Comparison of ENCODE assay signal across 21 cellular contexts in genomic region chr1:114666954-114667353, GRCh38. TPM values are rescaled to one million over a fixed set of nuclear protein-coding genes. Genes with fewer than 3 reads are reported as not detected.
DNase-seq lines count a peak whose midpoint lies in the region; ATAC-seq and TF ChIP-seq lines count a peak whose summit lies in the region.
"Had no signal": no experiment of that assay in that cellular context is flagged by ENCODE, and none has a peak within 500 bp of the region (broad histone marks: within the 10 kb centered on the region; RNA-seq: fewer than 3 reads in every experiment).

No MANE protein-coding gene starts in this region.

- H2AFZ ChIP-seq in SK-N-SH (ENCODE audit: low read depth): no peak overlapping the region

- no peaks in the 10 kb centered on the region for H3F3A ChIP-seq in SK-N-SH (replicated peaks; ENCODE audit: insufficient read depth)

- CTCF ChIA-PET in SK-N-SH (lab: Yijun Ruan, JAX): interaction anchor here (1.5 kb wide), 1 partner anchor 90 kb away, joined by 3 read pairs; no protein-coding TSS in a partner anchor

- no peak for TF ChIP-seq RAD21 in SK-N-SH (IDR thresholded peaks at IDR 0.05; ENCODE audit: low read length)

- intact Hi-C loops in psoas muscle (cut with DNase I): no loop called here

- H3K36me3 ChIP-seq in SK-N-SH (replicated peaks in 1 of 2; ENCODE audit: control insufficient read depth in 1 of 2, insufficient read depth in 2 of 2, low read length in 1 of 2): no peaks in the 10 kb centered on the region
- peaks cover 14% of the 10 kb centered on the region for H3K36me3 ChIP-seq in SK-N-MC (ENCODE audit: insufficient read depth, low read length)
- H3K36me3 ChIP-seq in psoas muscle (ENCODE audit: insufficient read depth in 1 of 2, low read depth in 1 of 2): peaks cover 0 to 41% of the 10 kb centered on the region in 2 donors
- H3K36me3 ChIP-seq: BLaER1 treated with 17β-estradiol and CSF1 and Interleukin-3, amounts not matched to agents 10 nM and 100 nM had no signal

- no peak overlapping the region for H3K4me3 ChIP-seq in SK-N-SH (ENCODE audit: low read depth in 2 of 2, low read length in 1 of 2)
- peak overlapping the region; percentile 96 for H3K4me3 ChIP-seq in SK-N-MC
- no peak overlapping the region for H3K4me3 ChIP-seq in psoas muscle
- H3K4me3 ChIP-seq: A549; BLaER1 treated with 17β-estradiol and CSF1 and Interleukin-3, amounts not matched to agents 10 nM and 100 nM had no signal

- POLR2A ChIA-PET in SK-N-SH (lab: Yijun Ruan, JAX): no interaction called here

- H3K4me1 ChIP-seq in SK-N-SH (ENCODE audit: control insufficient read depth in 1 of 2, insufficient read depth in 2 of 2, low read depth in 1 of 2, low read length in 1 of 2): peaks cover 0 to 9% of the 10 kb centered on the region in 2 experiments; a peak in 1 of 4 replicates
- H3K4me1 ChIP-seq in psoas muscle: peaks cover 10% of the 10 kb centered on the region
- H3K4me1 ChIP-seq: A549, Caco-2 had no signal

- no peaks in the 10 kb centered on the region for H3K9me2 ChIP-seq in SK-N-SH

- no peak overlapping the region for H3K9ac ChIP-seq in SK-N-SH
- peak overlapping the region; percentile 86 for H3K9ac ChIP-seq in SK-N-MC (ENCODE audit: insufficient read length)
- H3K9ac ChIP-seq: BLaER1 treated with 17β-estradiol and CSF1 and Interleukin-3, amounts not matched to agents 10 nM and 100 nM had no signal

- DNase-seq in SK-N-SH (no peak), SK-N-MC (ENCODE audit: low read depth, low spot score) (no peak), psoas muscle (no peak), kidney tubule cell (ENCODE audit: low spot score) (no peak), hypothalamus (lab: John Stamatoyannopoulos, UW) (no peak), NCI-H345 (lab: John Stamatoyannopoulos, UW) (no peak)
- DNase-seq: AML-193; Caco-2; Calu3; CD4-positive, alpha-beta T cell; CD8-positive, alpha-beta T cell; DMS79 treated with DMSO at 0.1 percent for 48 hours; GF-D8 had no signal

- H3K27ac ChIP-seq in SK-N-SH (ENCODE audit: low read depth in 2 of 2, low read length in 1 of 2) (no peak overlapping the region), SK-N-MC (peak overlapping the region; percentile 4), psoas muscle (peak overlapping the region; percentile 91)
- H3K27ac ChIP-seq: 22Rv1; A549; BLaER1 treated with 17β-estradiol and CSF1 and Interleukin-3, amounts not matched to agents 10 nM and 100 nM; C4-2B had no signal

- no peaks in the 10 kb centered on the region for H3K79me2 ChIP-seq in SK-N-SH (ENCODE audit: insufficient read depth)

- H4K20me1 ChIP-seq in SK-N-SH (ENCODE audit: insufficient read depth): no peaks in the 10 kb centered on the region
- H4K20me1 ChIP-seq: BLaER1 treated with 17β-estradiol and CSF1 and Interleukin-3, amounts not matched to agents 10 nM and 100 nM had no signal

- H3K9me3 ChIP-seq in SK-N-SH: no peaks in the 10 kb centered on the region
- H3K9me3 ChIP-seq in SK-N-MC (ENCODE audit: low read depth, low read length): no peaks in the 10 kb centered on the region; the same call in 1 of the 2 replicates
- H3K9me3 ChIP-seq in psoas muscle: no peaks in the 10 kb centered on the region
- H3K9me3 ChIP-seq: A549; BLaER1 treated with 17β-estradiol and CSF1 and Interleukin-3, amounts not matched to agents 10 nM and 100 nM; Caco-2 had no signal

- WGBS in SK-N-SH (ENCODE audit: low lambda C conversion rate): 38% methylated on average over 3 of the region's 3 CpGs
- WGBS in psoas muscle, 3 donors: 87 to 91% (median 89%) methylated on average over 3 of the region's 3 CpGs

- ATAC-seq in SK-N-SH treated with all-trans-retinoic acid at 6 μM for 48 hours: no peak
- ATAC-seq in psoas muscle: no peak
- ATAC-seq: A549; CD8-positive, alpha-beta T cell had no signal

- H3K27me3 ChIP-seq in SK-N-SH (ENCODE audit: insufficient read depth): peaks cover 9% of the 10 kb centered on the region; the same call in 1 of the 2 replicates
- no peaks in the 10 kb centered on the region for H3K27me3 ChIP-seq in psoas muscle (ENCODE audit: insufficient read depth in 3 of 3, low read length in 2 of 3)

- no peak for TF ChIP-seq EP300 in SK-N-SH (IDR thresholded peaks at IDR 0.05; ENCODE audit: borderline replicate concordance in 1 of 2, low read depth in 1 of 2, low read length in 1 of 2)

- H3K4me2 ChIP-seq in SK-N-SH: no peak overlapping the region
- H3K4me2 ChIP-seq: A549; BLaER1 treated with 17β-estradiol and CSF1 and Interleukin-3, amounts not matched to agents 10 nM and 100 nM had no signal

- TF ChIP-seq CTCF in SK-N-SH (IDR thresholded peaks at IDR 0.05): no peak
- no peak for TF ChIP-seq CTCF in psoas muscle (IDR thresholded peaks at IDR 0.05)

TF ChIP-seq in SK-N-SH treated with all-trans-retinoic acid at 6 μM for 48 hours, 23 proteins besides CTCF, POLR2A, EP300 and RAD21:
- TF ChIP-seq ZFP3 (CRISPR knock-in tag; IDR thresholded peaks at IDR 0.05) (peak; percentile 72), ZNF565 (CRISPR knock-in tag; conservative IDR thresholded peaks at IDR 0.05; ENCODE audit: low read depth) (no peak)

TF ChIP-seq in SK-N-SH, 30 proteins besides CTCF, POLR2A, EP300 and RAD21 (continues in another document):
- TF ChIP-seq NRF1 (IDR thresholded peaks at IDR 0.05; ENCODE audit: low read depth, low read length) (no peak), RCOR1 (IDR thresholded peaks at IDR 0.05; ENCODE audit: low read length) (no peak), REST (IDR thresholded peaks at IDR 0.05; ENCODE audit: low read depth, low read length) (no peak), RXRA (IDR thresholded peaks at IDR 0.05; ENCODE audit: borderline replicate concordance, low read depth) (no peak), MEF2A (IDR thresholded peaks at IDR 0.05; ENCODE audit: borderline replicate concordance, low read depth) (no peak), RFX5 (IDR thresholded peaks at IDR 0.05; ENCODE audit: low read length) (no peak), YY1 (IDR thresholded peaks at IDR 0.05; ENCODE audit: low read depth) (no peak), USF1 (IDR thresholded peaks at IDR 0.05; ENCODE audit: borderline replicate concordance, low read depth) (no peak), FOXJ3 (CRISPR knock-in tag; IDR thresholded peaks at IDR 0.05) (no peak), MAX (IDR thresholded peaks at IDR 0.05; ENCODE audit: low read depth) (no peak), GATA2 (CRISPR knock-in tag; IDR thresholded peaks at IDR 0.05) (no peak), MXI1 (IDR thresholded peaks at IDR 0.05; ENCODE audit: low read depth, low read length) (no peak)

RNA-seq across cellular contexts. Expression of gene DENND2C, which starts 2.9 kb away (rescaled TPM):
- polyA plus RNA-seq in SK-N-SH (2012; rRNA removed) (0.02 and 0.03 TPM in 2 replicates), psoas muscle (10 to 100 TPM in 1 of 3 donors, 1 to 10 TPM in 2; 1.4 to 18.3 (median 8.7) TPM)
- 0.04 and 0.06 TPM in 2 replicates for polyA plus RNA-seq in SK-N-SH (2012; cell fraction: cytosol; rRNA removed)
- polyA plus RNA-seq in SK-N-SH (2012; cell fraction: nucleus; rRNA removed): 0.05 and 0.18 TPM in 2 replicates
- total RNA-seq in psoas muscle: 10 to 100 TPM; 12.6 to 16.4 (median 14.7) TPM

RNA-seq across cellular contexts. Expression of gene AMPD1, which starts 28.4 kb away (rescaled TPM):
- polyA plus RNA-seq in SK-N-SH (2012; rRNA removed) (not detected in 2 replicates), psoas muscle (100 to 1,000 TPM in 2 of 3 donors, 1 to 10 TPM in 1; 4.8 to 174 (median 129) TPM)
- polyA plus RNA-seq in SK-N-SH (2012; cell fraction: cytosol; rRNA removed): not detected in 2 replicates
- not detected in 2 replicates for polyA plus RNA-seq in SK-N-SH (2012; cell fraction: nucleus; rRNA removed)
- total RNA-seq in psoas muscle: 100 to 1,000 TPM in 2 of 4 donors, 10 to 100 TPM in 2; 73.4 to 289 (median 155) TPM
- total RNA-seq: A172; B cell; Caco-2; Calu3; CD4-positive, alpha-beta T cell; CD8-positive, alpha-beta T cell had no signal
- polyA plus RNA-seq: A549, BJ had no signal

RNA-seq across cellular contexts. Expression of gene NRAS, which starts 49.6 kb away (rescaled TPM):
- polyA plus RNA-seq in SK-N-SH (2012; rRNA removed): 15.9 and 23.3 TPM in 2 replicates
- polyA plus RNA-seq in SK-N-SH (2012; cell fraction: cytosol; rRNA removed): 25.6 and 30.4 TPM in 2 replicates
- polyA plus RNA-seq in SK-N-SH (2012; cell fraction: nucleus; rRNA removed): 4.3 and 10.7 TPM in 2 replicates
- 1 to 10 TPM; 3.6 to 6.6 (median 5.9) TPM for total RNA-seq in psoas muscle
- 10 to 100 TPM in 1 of 3 donors, 1 to 10 TPM in 2; 4.3 to 15.8 (median 5.0) TPM for polyA plus RNA-seq in psoas muscle

Comparison
In these comparisons a context has a peak if more than half of its experiments do, and no peak if none do; other contexts are left out.
1. H3K27ac ChIP-seq: peak in SK-N-MC (single experiment) and psoas muscle (single experiment); none in SK-N-SH (0 of 2).
2. RNA of gene AMPD1, which starts 28.4 kb away (polyA plus RNA-seq): 4.8 to 174 TPM in psoas muscle; not detected in SK-N-SH; every median in the first group is over 4 times any median in the second.